24 cellular contexts compared by ENCODE assay signal in the genomic region with DNA sequence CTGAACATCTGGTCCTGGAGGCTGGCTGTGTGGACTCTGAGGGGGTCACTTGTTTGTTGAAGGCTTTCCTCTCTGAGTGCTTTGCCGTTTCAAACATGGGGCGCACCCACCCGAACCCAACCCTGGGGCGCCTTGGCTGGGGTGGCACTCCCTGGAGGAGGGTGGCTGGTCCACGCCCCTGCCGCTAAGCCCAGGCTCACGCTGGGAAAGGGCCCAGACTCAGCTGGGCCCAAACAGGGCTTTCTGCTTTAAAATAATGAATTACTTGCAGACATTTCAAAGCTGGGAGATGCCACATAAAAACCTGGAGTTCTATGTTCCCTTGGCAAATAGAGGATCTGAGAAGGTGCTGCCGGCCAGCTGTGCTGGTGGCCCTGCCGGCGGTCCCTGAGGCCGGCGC.
"Had no signal": no experiment of that assay in that cellular context is flagged by ENCODE, and none has a peak within 500 bp of the region (broad histone marks: within the 10 kb centered on the region; RNA-seq: fewer than 3 reads in every experiment).

No MANE protein-coding gene starts in this region.

- H3K36me3 ChIP-seq: brain microvascular endothelial cell had no signal

- H3K27ac ChIP-seq: brain microvascular endothelial cell, cardiac muscle cell had no signal

- ATAC-seq: activated CD8-positive, alpha-beta memory T cell treated with anti-CD3 and anti-CD28 coated beads, Interleukin-2, amount 10 ng/mL, durations not matched to agents 7 days and 5 days; activated T-cell treated with anti-CD3 and anti-CD28 coated beads, Interleukin-2, amount 50 U/mL, for 4 hours; PC-3; T-cell had no signal

- H3K36me3 Mint-ChIP-seq: activated CD8-positive, alpha-beta memory T cell treated with anti-CD3 and anti-CD28 coated beads, Interleukin-2, amount 10 ng/mL, durations not matched to agents 7 days and 5 days; activated naive CD8-positive, alpha-beta T cell; T-cell had no signal

- H3K9me3 Mint-ChIP-seq: activated T-cell treated with anti-CD3 and anti-CD28 coated beads, Interleukin-2, amount 50 U/mL, for 4 hours had no signal

- DNase-seq: activated B cell treated with CpG ODN at 0.5 μM for 24 hours; activated CD4-positive, alpha-beta T cell treated with anti-CD3 and anti-CD28 coated beads for 1 hour; activated CD4-positive, alpha-beta T cell treated with anti-CD3 and anti-CD28 coated beads, Interleukin-2, amount 10 ng/mL, durations not matched to agents 24 days and 14 days; activated CD4-positive, alpha-beta T cell treated with anti-CD3 and anti-CD28 coated beads, Interleukin-2, amount 50 U/mL, for 48 hours; activated CD8-positive, alpha-beta memory T cell treated with anti-CD3 and anti-CD28 coated beads, Interleukin-2, amount 10 ng/mL, durations not matched to agents 7 days and 5 days; activated effector memory CD4-positive, alpha-beta T cell treated with anti-CD3 and anti-CD28 coated beads, Interleukin-2, amount 50 U/mL, for 16 hours; activated naive CD4-positive, alpha-beta T cell treated with anti-CD3 and anti-CD28 coated beads for 36 hours; activated T-cell treated with anti-CD3 and anti-CD28 coated beads, Interleukin-2, amount 50 U/mL, for 4 hours; amygdala; brain microvascular endothelial cell; KG1; NCI-H1048; NCI-H146; NCI-H187 treated with DMSO at 0.1 percent for 48 hours; NCI-H2081 treated with DMSO at 0.1 percent for 48 hours; NCI-H446; NCI-H524; PC-3; SHP77 treated with DMSO at 0.1 percent for 48 hours; T-cell; T-helper 2 cell; T1000 had no signal

- H3K4me3 ChIP-seq: cardiac muscle cell had no signal

- H3K27me3 Mint-ChIP-seq: activated B cell treated with CpG ODN at 0.5 μM for 24 hours; activated CD4-positive, alpha-beta T cell treated with anti-CD3 and anti-CD28 coated beads, Interleukin-2, amount 10 ng/mL, durations not matched to agents 24 days and 14 days; activated CD8-positive, alpha-beta memory T cell treated with anti-CD3 and anti-CD28 coated beads, Interleukin-2, amount 10 ng/mL, durations not matched to agents 7 days and 5 days; activated naive CD8-positive, alpha-beta T cell; T-cell had no signal

- H3K4me1 Mint-ChIP-seq: activated B cell treated with CpG ODN at 0.5 μM for 24 hours; activated CD4-positive, alpha-beta T cell treated with anti-CD3 and anti-CD28 coated beads, Interleukin-2, amount 10 ng/mL, durations not matched to agents 24 days and 14 days; activated CD8-positive, alpha-beta memory T cell treated with anti-CD3 and anti-CD28 coated beads, Interleukin-2, amount 10 ng/mL, durations not matched to agents 7 days and 5 days; T-cell had no signal

- H3K27ac Mint-ChIP-seq: activated B cell treated with CpG ODN at 0.5 μM for 24 hours; activated CD4-positive, alpha-beta T cell treated with anti-CD3 and anti-CD28 coated beads, Interleukin-2, amount 10 ng/mL, durations not matched to agents 24 days and 14 days; activated CD8-positive, alpha-beta memory T cell treated with anti-CD3 and anti-CD28 coated beads, Interleukin-2, amount 10 ng/mL, durations not matched to agents 7 days and 5 days; activated naive CD4-positive, alpha-beta T cell treated with anti-CD3 and anti-CD28 coated beads for 36 hours; activated naive CD8-positive, alpha-beta T cell; T-cell had no signal

- H3K4me3 Mint-ChIP-seq: activated B cell treated with CpG ODN at 0.5 μM for 24 hours; activated CD4-positive, alpha-beta T cell treated with anti-CD3 and anti-CD28 coated beads, Interleukin-2, amount 10 ng/mL, durations not matched to agents 24 days and 14 days; activated CD8-positive, alpha-beta memory T cell treated with anti-CD3 and anti-CD28 coated beads, Interleukin-2, amount 10 ng/mL, durations not matched to agents 7 days and 5 days; activated naive CD4-positive, alpha-beta T cell treated with anti-CD3 and anti-CD28 coated beads for 36 hours; activated naive CD8-positive, alpha-beta T cell; activated T-cell treated with anti-CD3 and anti-CD28 coated beads, Interleukin-2, amount 50 U/mL, for 4 hours; T-cell had no signal

- H3K27me3 ChIP-seq: brain microvascular endothelial cell, cardiac muscle cell had no signal
